In genomic region chr5:118247468-118247867, GRCh38 we compare ENCODE assay signal across 21 cellular contexts.
"Had no signal": no experiment of that assay in that cellular context is flagged by ENCODE, and none has a peak within 500 bp of the region (broad histone marks: within the 10 kb centered on the region; RNA-seq: fewer than 3 reads in every experiment).

No MANE protein-coding gene starts in this region.

- H3K36me3 ChIP-seq: ascending aorta, cardiac muscle cell had no signal

- H3K4me1 ChIP-seq: ascending aorta, body of pancreas had no signal

- H3K27ac ChIP-seq: ascending aorta, body of pancreas, cardiac muscle cell had no signal

- H3K4me3 ChIP-seq: ascending aorta, body of pancreas, cardiac muscle cell had no signal

- DNase-seq: activated CD4-positive, alpha-beta T cell treated with anti-CD3 and anti-CD28 coated beads for 4 hours; activated CD4-positive, alpha-beta T cell treated with anti-CD3 and anti-CD28 coated beads, Interleukin-2, amount 50 U/mL, for 4 hours; activated CD8-positive, alpha-beta memory T cell treated with anti-CD3 and anti-CD28 coated beads, Interleukin-2, amount 50 U/mL, for 48 hours; activated CD8-positive, alpha-beta T cell treated with anti-CD3 and anti-CD28 coated beads, Interleukin-2, amount 10 ng/mL, durations not matched to agents 7 days and 5 days; activated effector memory CD4-positive, alpha-beta T cell treated with Interleukin-2 at 50 U/mL for 16 hours; activated naive CD4-positive, alpha-beta T cell; activated T-cell treated with anti-CD3 and anti-CD28 coated beads, Interleukin-2, amount 50 U/mL, for 1 hour; body of pancreas; KBM-7; MV-4-11; NCI-H1092 treated with DMSO at 0.1 percent for 48 hours; NCI-H1417 treated with DMSO at 0.1 percent for 48 hours; NCI-H1694 treated with DMSO at 0.1 percent for 48 hours; NCI-H2029 treated with DMSO at 0.1 percent for 48 hours; NCI-H446; NCI-H524; NCI-H748 treated with DMSO at 0.1 percent for 48 hours; SHP77 had no signal

- ATAC-seq: activated CD4-positive, CD25-positive, alpha-beta regulatory T cell treated with anti-CD3 and anti-CD28 coated beads, Interleukin-2, amount 50 U/mL, for 24 hours; activated CD8-positive, alpha-beta T cell treated with anti-CD3 and anti-CD28 coated beads, Interleukin-2, amount 10 ng/mL, durations not matched to agents 7 days and 5 days; body of pancreas had no signal

- H3K27me3 ChIP-seq: ascending aorta, body of pancreas, cardiac muscle cell had no signal
